18 cellular contexts compared by ENCODE assay signal in the genomic region with DNA sequence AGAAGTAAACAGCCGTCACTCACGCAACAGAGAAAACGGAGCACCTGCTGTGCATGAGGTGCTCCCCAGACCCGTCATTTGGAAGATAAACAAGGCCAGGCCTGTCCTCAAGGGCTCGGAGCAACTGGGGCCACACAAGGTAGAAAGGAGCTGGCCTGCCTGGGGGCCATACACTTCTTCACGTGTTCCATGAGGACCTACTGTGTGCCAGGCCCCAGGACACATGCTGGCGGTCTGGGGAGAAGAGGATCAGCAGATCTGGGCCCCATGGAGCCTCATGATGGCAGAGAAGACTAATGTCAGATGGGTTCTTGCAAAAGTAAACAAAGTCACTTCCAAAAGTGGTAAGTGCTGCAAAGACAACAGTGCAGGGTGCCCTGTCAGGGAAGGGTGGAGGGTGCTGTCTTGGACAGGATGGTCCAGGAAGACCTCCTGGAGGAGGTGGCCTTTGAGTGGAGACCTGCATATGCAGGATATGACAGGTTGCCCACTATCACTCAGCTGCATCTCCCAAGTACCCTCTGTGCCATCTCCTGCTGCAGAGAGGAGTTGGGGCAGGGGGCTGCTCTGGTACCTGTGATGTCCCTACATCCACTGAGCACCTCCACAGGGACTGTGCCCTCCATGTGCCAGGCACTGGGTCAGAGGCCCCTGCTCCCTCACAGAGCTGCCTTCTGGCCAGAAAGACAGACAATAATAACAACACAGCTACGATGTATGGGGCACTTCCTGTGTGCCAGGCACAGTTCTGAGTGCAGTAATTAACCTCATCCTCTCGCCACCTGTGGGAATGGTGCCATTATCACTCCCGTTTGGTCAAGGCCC. TPM values are rescaled to one million over a fixed set of nuclear protein-coding genes. Genes with fewer than 3 reads are reported as not detected.
DNase-seq lines count a peak whose midpoint lies in the region; ATAC-seq and TF ChIP-seq lines count a peak whose summit lies in the region.
"Had no signal": no experiment of that assay in that cellular context is flagged by ENCODE, and none has a peak within 500 bp of the region (broad histone marks: within the 10 kb centered on the region; RNA-seq: fewer than 3 reads in every experiment).

No MANE protein-coding gene starts in this region.

- H3K4me1 Mint-ChIP-seq in activated CD8-positive, alpha-beta memory T cell treated with anti-CD3 and anti-CD28 coated beads, Interleukin-2, amount 10 ng/mL, durations not matched to agents 7 days and 5 days: peaks cover 17% of the 10 kb centered on the region
- peaks cover 39% of the 10 kb centered on the region for H3K4me1 Mint-ChIP-seq in activated T-cell treated with anti-CD3 and anti-CD28 coated beads, Interleukin-2, amount 50 U/mL, for 24 hours (ENCODE audit: low read depth)
- H3K4me1 Mint-ChIP-seq in chondrocyte (ENCODE audit: low read depth) (no peaks in the 10 kb centered on the region), mesothelial cell of epicardium (no peaks in the 10 kb centered on the region)

- peak; percentile 38 for ATAC-seq in activated CD8-positive, alpha-beta memory T cell treated with anti-CD3 and anti-CD28 coated beads, Interleukin-2, amount 10 ng/mL, durations not matched to agents 7 days and 5 days
- ATAC-seq in HG02623 (IDR thresholded peaks at IDR 0.05; ENCODE audit: unreplicated experiment) (no peak), HG03342 (IDR thresholded peaks at IDR 0.05; ENCODE audit: unreplicated experiment) (no peak)
- ATAC-seq: upper lobe of right lung had no signal

- no peaks in the 10 kb centered on the region for H3K9me3 ChIP-seq in thymus (ENCODE audit: control insufficient read depth)
- H3K9me3 ChIP-seq: upper lobe of right lung had no signal

- WGBS in thymus: 66% methylated on average over 10 of the region's 10 CpGs

- H3K36me3 Mint-ChIP-seq in activated CD8-positive, alpha-beta memory T cell treated with anti-CD3 and anti-CD28 coated beads, Interleukin-2, amount 10 ng/mL, durations not matched to agents 7 days and 5 days: no peaks in the 10 kb centered on the region
- no peaks in the 10 kb centered on the region for H3K36me3 Mint-ChIP-seq in activated T-cell treated with anti-CD3 and anti-CD28 coated beads, Interleukin-2, amount 50 U/mL, for 24 hours (ENCODE audit: low read depth)
- H3K36me3 Mint-ChIP-seq in chondrocyte (ENCODE audit: low read depth) (no peaks in the 10 kb centered on the region), mesothelial cell of epicardium (no peaks in the 10 kb centered on the region)
- H3K36me3 Mint-ChIP-seq: natural killer cell had no signal

- TF ChIP-seq CTCF in chondrocyte (IDR thresholded peaks at IDR 0.05): no peak
- TF ChIP-seq CTCF in mesothelial cell of epicardium (IDR thresholded peaks at IDR 0.05; ENCODE audit: unreplicated experiment): no peak

- no peak overlapping the region for H3K4me3 Mint-ChIP-seq in activated CD8-positive, alpha-beta memory T cell treated with anti-CD3 and anti-CD28 coated beads, Interleukin-2, amount 10 ng/mL, durations not matched to agents 7 days and 5 days
- peak overlapping the region; percentile 35 for H3K4me3 Mint-ChIP-seq in activated T-cell treated with anti-CD3 and anti-CD28 coated beads, Interleukin-2, amount 50 U/mL, for 24 hours
- no peak overlapping the region for H3K4me3 Mint-ChIP-seq in chondrocyte (ENCODE audit: unreplicated experiment)
- no peak overlapping the region for H3K4me3 Mint-ChIP-seq in mesothelial cell of epicardium
- H3K4me3 Mint-ChIP-seq: natural killer cell had no signal

- H3K9me3 Mint-ChIP-seq in activated CD8-positive, alpha-beta memory T cell treated with anti-CD3 and anti-CD28 coated beads, Interleukin-2, amount 10 ng/mL, durations not matched to agents 7 days and 5 days (ENCODE audit: low read depth): no peaks in the 10 kb centered on the region
- no peaks in the 10 kb centered on the region for H3K9me3 Mint-ChIP-seq in activated T-cell treated with anti-CD3 and anti-CD28 coated beads, Interleukin-2, amount 50 U/mL, for 24 hours
- H3K9me3 Mint-ChIP-seq in chondrocyte (ENCODE audit: low read depth): no peaks in the 10 kb centered on the region
- H3K9me3 Mint-ChIP-seq in mesothelial cell of epicardium: no peaks in the 10 kb centered on the region
- H3K9me3 Mint-ChIP-seq: natural killer cell had no signal

- CTCF ChIA-PET in activated CD8-positive, alpha-beta memory T cell treated with anti-CD3 and anti-CD28 coated beads, Interleukin-2, amount 10 ng/mL, durations not matched to agents 7 days and 5 days (lab: Charles Lee): interaction anchor here (0.7 to 1.8 kb wide), 3 partner anchors 15 to 208 kb away, joined by 3 to 5 read pairs (median 3); partner anchors contain the start of gene WNT7A

- no peak overlapping the region for H3K4me3 ChIP-seq in thymus (ENCODE audit: low read length)
- H3K4me3 ChIP-seq: upper lobe of right lung had no signal

- H3K4me1 ChIP-seq in thymus (ENCODE audit: control insufficient read depth, insufficient read depth, low read length): no peaks in the 10 kb centered on the region
- H3K4me1 ChIP-seq: upper lobe of right lung had no signal

- peaks cover under 1% of the 10 kb centered on the region for H3K27me3 Mint-ChIP-seq in activated CD8-positive, alpha-beta memory T cell treated with anti-CD3 and anti-CD28 coated beads, Interleukin-2, amount 10 ng/mL, durations not matched to agents 7 days and 5 days
- H3K27me3 Mint-ChIP-seq in activated T-cell treated with anti-CD3 and anti-CD28 coated beads, Interleukin-2, amount 50 U/mL, for 24 hours: peaks cover 4% of the 10 kb centered on the region
- H3K27me3 Mint-ChIP-seq in chondrocyte (ENCODE audit: low read depth) (peaks cover 57% of the 10 kb centered on the region), mesothelial cell of epicardium (ENCODE audit: low read depth) (peaks cover 71% of the 10 kb centered on the region)

- no peak for DNase-seq in activated CD8-positive, alpha-beta memory T cell treated with anti-CD3 and anti-CD28 coated beads, Interleukin-2, amount 10 ng/mL, durations not matched to agents 7 days and 5 days
- no peak for DNase-seq in activated CD8-positive, alpha-beta memory T cell treated with anti-CD3 and anti-CD28 coated beads, Interleukin-2, amount 50 U/mL, for 4 hours
- DNase-seq in activated T-cell treated with anti-CD3 and anti-CD28 coated beads, Interleukin-2, amount 50 U/mL, for 24 hours: no peak
- DNase-seq in chondrocyte (ENCODE audit: low spot score) (peak; percentile 60), mesothelial cell of epicardium (ENCODE audit: low spot score in 2 of 2, unreplicated experiment in 2 of 2) (no peak)
- DNase-seq: amniotic stem cell, C1 segment of cervical spinal cord, erythroblast, kidney glomerular epithelial cell, natural killer cell, NCI-H2107, NCI-H524, Right ventricle myocardium superior, upper lobe of right lung, WERI-Rb-1 had no signal

- no peaks in the 10 kb centered on the region for H3K27me3 ChIP-seq in thymus (ENCODE audit: control insufficient read depth, insufficient read depth)
- H3K27me3 ChIP-seq: upper lobe of right lung had no signal

- H3K36me3 ChIP-seq in thymus (ENCODE audit: control insufficient read depth, insufficient read depth): no peaks in the 10 kb centered on the region
- H3K36me3 ChIP-seq: upper lobe of right lung, WERI-Rb-1 had no signal

- H3K27ac ChIP-seq in thymus (ENCODE audit: low read depth): peak overlapping the region; percentile 55
- H3K27ac ChIP-seq: upper lobe of right lung, WERI-Rb-1 had no signal

- peak overlapping the region; percentile 74 for H3K27ac Mint-ChIP-seq in activated CD8-positive, alpha-beta memory T cell treated with anti-CD3 and anti-CD28 coated beads, Interleukin-2, amount 10 ng/mL, durations not matched to agents 7 days and 5 days
- H3K27ac Mint-ChIP-seq in activated T-cell treated with anti-CD3 and anti-CD28 coated beads, Interleukin-2, amount 50 U/mL, for 24 hours: peak overlapping the region; percentile 84
- H3K27ac Mint-ChIP-seq in chondrocyte (ENCODE audit: unreplicated experiment): no peak overlapping the region
- no peak overlapping the region for H3K27ac Mint-ChIP-seq in mesothelial cell of epicardium

RNA-seq across cellular contexts. Expression of gene WNT7A, which starts 14.1 kb away (rescaled TPM):
- not detected for total RNA-seq in activated CD8-positive, alpha-beta memory T cell treated with anti-CD3 and anti-CD28 coated beads, Interleukin-2, amount 10 ng/mL, durations not matched to agents 7 days and 5 days
- total RNA-seq in chondrocyte (not detected in 3 replicates), mesothelial cell of epicardium (0.89 to 1.0 TPM (median 0.99 TPM) in 3 replicates)
- 0.14 TPM for polyA plus RNA-seq in thymus
- total RNA-seq: Right ventricle myocardium superior had no signal

Comparison
In these comparisons a context has a peak if more than half of its experiments do, and no peak if none do; other contexts are left out.
1. H3K27ac Mint-ChIP-seq: peak in activated CD8-positive, alpha-beta memory T cell treated with anti-CD3 and anti-CD28 coated beads, Interleukin-2, amount 10 ng/mL, durations not matched to agents 7 days and 5 days (single experiment) and activated T-cell treated with anti-CD3 and anti-CD28 coated beads, Interleukin-2, amount 50 U/mL, for 24 hours (single experiment); none in chondrocyte (single experiment) and mesothelial cell of epicardium (single experiment).